ENCODE assay signal across 14 cellular contexts in the genomic region with DNA sequence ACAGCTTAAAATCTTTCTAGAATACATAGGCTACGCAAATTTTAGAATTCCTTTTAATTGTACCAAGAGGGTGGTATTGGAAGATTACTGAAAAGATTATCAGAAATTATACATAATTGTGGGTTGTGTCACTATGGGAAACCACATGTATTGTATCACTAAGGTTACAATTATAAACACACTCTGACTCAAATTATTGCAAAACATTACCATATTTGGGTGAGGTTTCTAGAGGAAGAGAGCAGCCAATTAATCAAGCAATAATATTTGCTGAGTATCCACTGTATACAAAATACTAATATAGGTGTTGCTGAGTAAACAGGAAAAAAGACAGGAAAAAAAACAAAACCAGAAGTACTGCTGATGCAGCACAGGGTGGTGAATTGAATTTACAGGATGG. TPM values are rescaled to one million over a fixed set of nuclear protein-coding genes. Genes with fewer than 3 reads are reported as not detected.
DNase-seq lines count a peak whose midpoint lies in the region; ATAC-seq and TF ChIP-seq lines count a peak whose summit lies in the region.
"Had no signal": no experiment of that assay in that cellular context is flagged by ENCODE, and none has a peak within 500 bp of the region (broad histone marks: within the 10 kb centered on the region; RNA-seq: fewer than 3 reads in every experiment).

No MANE protein-coding gene starts in this region.

- intact Hi-C loops in IMR-90 (cut with micrococcal nuclease), result loop anchor here (5.0 kb wide), 1 partner anchor 37 kb away; no protein-coding TSS in a partner anchor

- dilution Hi-C loops in IMR-90 (cut with HindIII; ENCODE audit: low sequenced_read_pairs, unreplicated experiment), result no loop called here

- H2BK120ac ChIP-seq in IMR-90 (ENCODE audit: low read depth, low read length), result no peak overlapping the region

- ATAC-seq in IMR-90 (ENCODE audit: low read depth) (no peak), SK-N-SH treated with all-trans-retinoic acid at 6 μM for 48 hours (no peak), GM21737 (IDR thresholded peaks at IDR 0.05; ENCODE audit: unreplicated experiment) (no peak)
- ATAC-seq: left colon, psoas muscle had no signal

- H3K4ac ChIP-seq in IMR-90 (ENCODE audit: low read depth, low read length), result no peak overlapping the region

- DNase-seq in AG08396 (ENCODE audit: low spot score) (peak; percentile 55), IMR-90 (peak; percentile 87), SIG-M5 (lab: John Stamatoyannopoulos, UW) (peak; percentile 50), foreskin fibroblast (peak; percentile 51 to 78), WERI-Rb-1 (no peak), HuH-7 (ENCODE audit: low spot score) (no peak)
- DNase-seq: CD8-positive, alpha-beta memory T cell; left colon; NCI-H2227 treated with DMSO at 0.1 percent for 48 hours; psoas muscle had no signal

- no peak overlapping the region for H2AK5ac ChIP-seq in IMR-90 (ENCODE audit: low read depth, low read length)

- H3K9me1 ChIP-seq in IMR-90 (ENCODE audit: insufficient read depth, low read length), result no peaks in the 10 kb centered on the region

- no peak overlapping the region for H2BK5ac ChIP-seq in IMR-90 (ENCODE audit: low read depth, low read length, poor library complexity, severe bottlenecking)

- TF ChIP-seq CTCF in IMR-90 (conservative IDR thresholded peaks at IDR 0.05; ENCODE audit: low read depth, low read length) (no peak), foreskin fibroblast (IDR thresholded peaks at IDR 0.05; ENCODE audit: low read depth, low read length) (no peak), WERI-Rb-1 (IDR thresholded peaks at IDR 0.05; ENCODE audit: low read depth, low read length) (no peak)

- H3K4me3 ChIP-seq in IMR-90 (ENCODE audit: insufficient read depth, low read depth, low read length), result no peak overlapping the region
- no peak overlapping the region for H3K4me3 ChIP-seq in foreskin fibroblast (ENCODE audit: low read depth in 1 of 2, low read length in 2 of 2)
- no peak overlapping the region for H3K4me3 ChIP-seq in WERI-Rb-1 (ENCODE audit: low read depth, low read length)
- H3K4me3 ChIP-seq: HAP-1, psoas muscle, vagina had no signal

- H2BK15ac ChIP-seq in IMR-90 (ENCODE audit: low read depth, low read length), result no peak overlapping the region

- BruUV-seq in IMR-90 (replicated peaks; lab: Mats Ljungman, UMichigan), result no TSS peak

- H2AFZ ChIP-seq in IMR-90 (replicated peaks; ENCODE audit: low read length, poor library complexity), result no peak overlapping the region

- WGBS in IMR-90 (ENCODE audit: extremely low coverage in 2 of 2, insufficient read length in 1 of 2), 2 experiments, result no CpG with 5 or more reads among the region's 1 CpG

- no peak overlapping the region for H3K9ac ChIP-seq in IMR-90 (ENCODE audit: low read depth, low read length)

- H3K27me3 ChIP-seq in IMR-90 (ENCODE audit: control insufficient read depth, insufficient read depth, low read length) (no peaks in the 10 kb centered on the region), WERI-Rb-1 (ENCODE audit: insufficient read depth, low read depth, severe bottlenecking) (no peaks in the 10 kb centered on the region)
- H3K27me3 ChIP-seq: vagina had no signal

- peak overlapping the region; percentile 54; the same call in 1 of the 2 replicates for H3K4me2 ChIP-seq in IMR-90 (ENCODE audit: low read depth, low read length)

- POLR2A ChIA-PET in IMR-90 (lab: Charles Lee; ENCODE audit: unreplicated experiment), result no interaction called here

- H3K36me3 ChIP-seq in IMR-90 (ENCODE audit: control insufficient read depth, insufficient read depth, low read length) (no peaks in the 10 kb centered on the region), WERI-Rb-1 (no peaks in the 10 kb centered on the region)
- H3K36me3 ChIP-seq: HAP-1, vagina had no signal

- H3K56ac ChIP-seq in IMR-90 (ENCODE audit: extremely low read depth, insufficient read depth, low read length), result no peak overlapping the region

- in situ Hi-C loops in IMR-90 (cut with MboI; ENCODE audit: low sequenced_read_pairs), result no loop called here

- peaks cover 5% of the 10 kb centered on the region for H3K4me1 ChIP-seq in IMR-90 (ENCODE audit: control insufficient read depth, insufficient read depth, low read length)

- H3K14ac ChIP-seq in IMR-90 (replicated peaks; ENCODE audit: low read depth, low read length), result no peak overlapping the region

- H3K9me3 ChIP-seq in IMR-90 (ENCODE audit: control insufficient read depth, insufficient read depth, low read length), result no peaks in the 10 kb centered on the region
- H3K9me3 ChIP-seq in WERI-Rb-1 (ENCODE audit: severe bottlenecking), result no peaks in the 10 kb centered on the region
- H3K9me3 ChIP-seq: HAP-1, psoas muscle, vagina had no signal

- H4K91ac ChIP-seq in IMR-90 (ENCODE audit: insufficient read depth, low read depth, low read length), result no peak overlapping the region

- H2BK20ac ChIP-seq in IMR-90 (ENCODE audit: low read depth, low read length), result no peak overlapping the region

- no peak overlapping the region for H4K8ac ChIP-seq in IMR-90 (ENCODE audit: low read depth in 2 of 2, low read length in 2 of 2)

- H4K5ac ChIP-seq in IMR-90 (ENCODE audit: low read depth, low read length), result no peak overlapping the region

- TF ChIP-seq RAD21 in IMR-90 (IDR thresholded peaks at IDR 0.05; ENCODE audit: low read length), result no peak

- H3K27ac ChIP-seq in IMR-90 (ENCODE audit: insufficient read depth, low read length), result no peak overlapping the region
- no peak overlapping the region for H3K27ac ChIP-seq in WERI-Rb-1
- H3K27ac ChIP-seq: psoas muscle, vagina had no signal

- no peak overlapping the region for H2AK9ac ChIP-seq in IMR-90 (replicated peaks; ENCODE audit: low read depth, low read length, poor library complexity)

- no peak overlapping the region; the same call in 1 of the 2 replicates for H3K18ac ChIP-seq in IMR-90 (ENCODE audit: low read depth, low read length)

- peaks cover 11% of the 10 kb centered on the region; the same call in 1 of the 2 replicates for H4K20me1 ChIP-seq in IMR-90 (ENCODE audit: insufficient read depth, low read length)

- no peak overlapping the region for H3K23ac ChIP-seq in IMR-90 (ENCODE audit: low read depth, low read length)

- no peak for TF ChIP-seq POLR2A in IMR-90 (IDR thresholded peaks at IDR 0.05; ENCODE audit: low read depth, low read length)

- CTCF ChIA-PET in IMR-90 (lab: Yijun Ruan, JAX), result no interaction called here

- peaks cover 0 to 5% of the 10 kb centered on the region in 2 experiments; a peak in 1 of 4 replicates for H3K79me1 ChIP-seq in IMR-90 (ENCODE audit: low read depth in 1 of 2, low read length in 2 of 2)

TF ChIP-seq in IMR-90, 13 proteins besides CTCF, POLR2A, EP300 and RAD21 (continues in another document):
- TF ChIP-seq NFE2L2 (IDR thresholded peaks at IDR 0.05; ENCODE audit: low read depth, low read length) (no peak), BHLHE40 (IDR thresholded peaks at IDR 0.05; ENCODE audit: low read depth, low read length) (no peak), MXI1 (IDR thresholded peaks at IDR 0.05; ENCODE audit: borderline replicate concordance, low read depth, low read length) (no peak), MAFK (IDR thresholded peaks at IDR 0.05; ENCODE audit: low read depth, low read length) (peak; percentile 64; the same call in 1 of the 2 replicates), CEBPB (IDR thresholded peaks at IDR 0.05; ENCODE audit: low read depth, low read length) (peak; percentile 99)
- TF ChIP-seq, protein P1, sequence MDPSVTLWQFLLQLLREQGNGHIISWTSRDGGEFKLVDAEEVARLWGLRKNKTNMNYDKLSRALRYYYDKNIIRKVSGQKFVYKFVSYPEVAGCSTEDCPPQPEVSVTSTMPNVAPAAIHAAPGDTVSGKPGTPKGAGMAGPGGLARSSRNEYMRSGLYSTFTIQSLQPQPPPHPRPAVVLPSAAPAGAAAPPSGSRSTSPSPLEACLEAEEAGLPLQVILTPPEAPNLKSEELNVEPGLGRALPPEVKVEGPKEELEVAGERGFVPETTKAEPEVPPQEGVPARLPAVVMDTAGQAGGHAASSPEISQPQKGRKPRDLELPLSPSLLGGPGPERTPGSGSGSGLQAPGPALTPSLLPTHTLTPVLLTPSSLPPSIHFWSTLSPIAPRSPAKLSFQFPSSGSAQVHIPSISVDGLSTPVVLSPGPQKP (IDR thresholded peaks at IDR 0.05; ENCODE audit: borderline replicate concordance, low read depth, low read length), result no peak; the same call in 1 of the 2 replicates

TF ChIP-seq in SK-N-SH treated with all-trans-retinoic acid at 6 μM for 48 hours, 23 proteins besides CTCF, POLR2A, EP300 and RAD21:
- TF ChIP-seq ISL1 (CRISPR knock-in tag; IDR thresholded peaks at IDR 0.05), result no peak
- no peak for TF ChIP-seq ESRRG (CRISPR knock-in tag; IDR thresholded peaks at IDR 0.05)

RNA-seq across cellular contexts. Expression of a gene that starts 3.1 kb away (rescaled TPM):
- total RNA-seq in IMR-90 (2012; rRNA removed), result 133 and 229 TPM in 2 replicates
- polyA plus RNA-seq in IMR-90 (2012; rRNA removed), result 50.7 and 66.6 TPM in 2 replicates
- polyA plus RNA-seq in IMR-90 (2012; cell fraction: cytosol; rRNA removed), result 5.7 and 9.2 TPM in 2 replicates
- 1.9 and 22.8 TPM in 2 replicates for polyA plus RNA-seq in IMR-90 (2012; cell fraction: nucleus; rRNA removed; ENCODE audit: low replicate concordance)

Comparison
In these comparisons a context has a peak if more than half of its experiments do, and no peak if none do; other contexts are left out.
1. DNase-seq: peak in AG08396 (single experiment), IMR-90 (single experiment), SIG-M5 (single experiment) and foreskin fibroblast (2 of 2); none in WERI-Rb-1 (single experiment) and HuH-7 (single experiment).